11 cellular contexts compared by ENCODE assay signal in genomic region chrX:47643926-47644325, GRCh38. TPM values are rescaled to one million over a fixed set of nuclear protein-coding genes. Genes with fewer than 3 reads are reported as not detected.
A peak's percentile ranks its signal among the peaks of the same experiment; 100 is the strongest.
DNase-seq lines count a peak whose midpoint lies in the region; ATAC-seq and TF ChIP-seq lines count a peak whose summit lies in the region.
"Had no signal": no experiment of that assay in that cellular context is flagged by ENCODE, and none has a peak within 500 bp of the region (broad histone marks: within the 10 kb centered on the region; RNA-seq: fewer than 3 reads in every experiment).

No MANE protein-coding gene starts in this region.

- peak; percentile 7 to 48 (median 44) for TF ChIP-seq CTCF in adrenal gland (IDR thresholded peaks at IDR 0.05)

- H3K36me3 ChIP-seq in adrenal gland (replicated peaks in 1 of 2), result peaks cover 0 to 18% of the 10 kb centered on the region in 2 donors

- ATAC-seq in Right ventricle myocardium superior (ENCODE audit: poor library complexity) (peak; percentile 80), left ventricle myocardium superior (peak; percentile 71)

- no peaks in the 10 kb centered on the region for H3K9me3 ChIP-seq in adrenal gland (replicated peaks in 1 of 3)

- no peak overlapping the region for H3K4me3 ChIP-seq in adrenal gland

- 25 to 44% (median 31%) methylated on average over 2 of the region's 2 CpGs for WGBS in adrenal gland, 4 donors

- peaks cover 0 to 14% of the 10 kb centered on the region in 2 donors for H3K4me1 ChIP-seq in adrenal gland (replicated peaks in 1 of 2)

- no peak for TF ChIP-seq POLR2A in adrenal gland (IDR thresholded peaks at IDR 0.05)

- H3K27ac ChIP-seq in adrenal gland, result peak overlapping the region in 1 of 5 donors; percentile 10

- DNase-seq in Right ventricle myocardium superior, result no peak
- no peak for DNase-seq in cardiac septum (ENCODE audit: low spot score)
- no peak for DNase-seq in adrenal gland
- DNase-seq in left ventricle myocardium superior, result no peak
- no peak for DNase-seq in activated gamma-delta T cell treated with Interleukin-2 at 50 U/mL for 16 hours
- DNase-seq in stimulated activated CD4-positive, alpha-beta T cell treated with anti-CD3 and anti-CD28 coated beads, Interleukin-4, amount 100 ng/mL, for 4 hours, result no peak
- no peak for DNase-seq in cerebellar nuclear complex (lab: John Stamatoyannopoulos, UW)
- DNase-seq in dedifferentiated amniotic fluid mesenchymal stem cell (ENCODE audit: extremely low spot score), result no peak
- DNase-seq: DMS153; NCI-H1048; stimulated activated CD4-positive, alpha-beta T cell treated with anti-CD3 and anti-CD28 coated beads, Interleukin-2, amount 100 ng/mL, for 24 hours had no signal

- H3K27me3 ChIP-seq in adrenal gland, result no peaks in the 10 kb centered on the region

- intact Hi-C loops in Right ventricle myocardium superior (cut with DNase I), result loop anchor here (5.0 kb wide), 1 partner anchor 82 kb away; the partner anchor contains the start of gene ARAF
- intact Hi-C loops in cardiac septum (cut with DNase I), result loop anchor here (5.0 kb wide), 2 partner anchors 72 to 442 kb away; no protein-coding TSS in a partner anchor
- intact Hi-C loops in adrenal gland (cut with DNase I), result loop anchor here in 1 of 2 donors (10.0 kb wide), 1 partner anchor 79 kb away; the partner anchor contains the start of gene ARAF
- intact Hi-C loops in left ventricle myocardium superior (cut with micrococcal nuclease), result no loop called here

RNA-seq across cellular contexts. Expression of gene ELK1, which starts 6.4 kb away (rescaled TPM):
- total RNA-seq in Right ventricle myocardium superior, result 20.9 TPM
- total RNA-seq in cardiac septum, result 38.2 TPM
- total RNA-seq in adrenal gland, result 10 to 100 TPM; 39.3 to 78.8 (median 57.2) TPM
- polyA plus RNA-seq in adrenal gland, result 10 to 100 TPM; 21.6 to 38.4 (median 21.8) TPM
- 24.5 TPM for total RNA-seq in left ventricle myocardium superior

RNA-seq across cellular contexts. Expression of gene CFP, which starts 14.2 kb away (rescaled TPM):
- total RNA-seq in Right ventricle myocardium superior (2.6 TPM), cardiac septum (1.0 TPM), adrenal gland (10 to 100 TPM in 3 of 8 donors, 1 to 10 TPM in 4, under 1 TPM in 1; 0.91 to 14.5 (median 8.2) TPM), left ventricle myocardium superior (2.1 TPM)
- 10 to 100 TPM in 2 of 3 donors, 1 to 10 TPM in 1; 1.2 to 12.0 (median 10.5) TPM for polyA plus RNA-seq in adrenal gland

RNA-seq across cellular contexts. Expression of gene UXT, which starts 15.1 kb away (rescaled TPM):
- total RNA-seq in Right ventricle myocardium superior, result 93.2 TPM
- total RNA-seq in cardiac septum, result 83.2 TPM
- total RNA-seq in adrenal gland, result 100 to 1,000 TPM; 120 to 174 (median 148) TPM
- 100 to 1,000 TPM; 135 to 163 (median 152) TPM for polyA plus RNA-seq in adrenal gland
- total RNA-seq in left ventricle myocardium superior, result 86.5 TPM

RNA-seq across cellular contexts. Expression of gene SYN1, which starts 24.3 kb away (rescaled TPM):
- total RNA-seq in Right ventricle myocardium superior, result 10.9 TPM
- total RNA-seq in cardiac septum, result 12.1 TPM
- 1 to 10 TPM in 6 of 8 donors, under 1 TPM in 1, not detected in 1; 0.12 to 8.2 (median 3.4) TPM for total RNA-seq in adrenal gland
- polyA plus RNA-seq in adrenal gland, result 10 to 100 TPM in 1 of 3 donors, 1 to 10 TPM in 2; 3.8 to 16.5 (median 6.2) TPM
- total RNA-seq in left ventricle myocardium superior, result 9.4 TPM
